ENCODE assay signal across 13 cellular contexts in the genomic region with DNA sequence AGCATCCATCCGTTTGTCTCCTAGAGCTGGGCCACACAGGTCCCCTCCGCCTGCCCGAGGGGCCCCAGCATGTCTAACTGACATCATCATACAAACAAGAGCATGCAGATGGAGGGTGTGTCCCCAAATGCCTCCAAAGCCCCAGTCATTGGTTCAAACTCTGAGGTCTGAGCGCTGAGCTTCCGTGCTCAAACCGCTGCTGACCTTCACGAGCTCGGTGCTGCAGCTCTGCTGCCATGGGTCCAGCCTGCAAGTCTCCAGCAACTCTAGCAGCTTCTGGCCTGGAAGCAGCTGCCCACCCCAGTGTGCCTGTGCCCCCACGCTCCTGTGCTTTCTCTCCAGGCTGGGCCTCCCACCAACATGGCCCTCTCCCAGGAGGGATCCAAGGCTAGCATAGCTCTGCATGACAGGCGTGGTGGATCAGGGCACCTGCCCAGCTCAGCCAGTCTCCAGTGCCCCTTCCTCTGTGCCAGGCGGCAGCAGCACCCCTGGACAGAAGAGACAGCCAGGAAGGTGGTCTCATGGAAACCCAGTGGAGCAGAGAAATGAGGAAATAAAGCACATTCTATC.
DNase-seq lines count a peak whose midpoint lies in the region; ATAC-seq and TF ChIP-seq lines count a peak whose summit lies in the region.
"Had no signal": no experiment of that assay in that cellular context is flagged by ENCODE, and none has a peak within 500 bp of the region (broad histone marks: within the 10 kb centered on the region; RNA-seq: fewer than 3 reads in every experiment).

No MANE protein-coding gene starts in this region.

- H3K9me3 ChIP-seq in right atrium auricular region (no peaks in the 10 kb centered on the region), vagina (no peaks in the 10 kb centered on the region)
- H3K9me3 ChIP-seq: BLaER1 treated with 17β-estradiol and CSF1 and Interleukin-3, amounts not matched to agents 10 nM and 100 nM; HAP-1 had no signal

- peak; percentile 38 for DNase-seq in right atrium auricular region (ENCODE audit: low spot score)
- DNase-seq in left cardiac atrium = no peak
- DNase-seq in ecto neural progenitor cell (ENCODE audit: low spot score) = peak; percentile 41
- DNase-seq in osteocyte (ENCODE audit: extremely low spot score, unreplicated experiment) = peak; percentile 75
- peak; percentile 61 to 76 for DNase-seq in vagina (ENCODE audit: extremely low spot score in 2 of 2)
- DNase-seq in activated T-cell treated with anti-CD3 and anti-CD28 coated beads for 4 hours = no peak
- no peak for DNase-seq in SKM-1 treated with dmso at 0.1 percent for 144 hours (lab: John Stamatoyannopoulos, UW; ENCODE audit: unreplicated experiment)
- no peak for DNase-seq in H7
- DNase-seq: 8988T; CD4-positive, CD25-positive, alpha-beta regulatory T cell; GM23248 had no signal

- intact Hi-C loops in left cardiac atrium (cut with DNase I) = no loop called here
- intact Hi-C loops in vagina (cut with DNase I) = no loop called here

- H3K27ac ChIP-seq in right atrium auricular region (no peak overlapping the region), vagina (no peak overlapping the region)
- H3K27ac ChIP-seq: BLaER1 treated with 17β-estradiol and CSF1 and Interleukin-3, amounts not matched to agents 10 nM and 100 nM; GM23248 had no signal

- no peak overlapping the region for H3K4me3 ChIP-seq in right atrium auricular region
- H3K4me3 ChIP-seq in vagina = no peak overlapping the region
- H3K4me3 ChIP-seq in H7 (ENCODE audit: insufficient read depth, low read depth, low read length) = no peak overlapping the region
- H3K4me3 ChIP-seq: BLaER1 treated with 17β-estradiol and CSF1 and Interleukin-3, amounts not matched to agents 10 nM and 100 nM; GM23248; HAP-1 had no signal

- no peaks in the 10 kb centered on the region for H3K36me3 Mint-ChIP-seq in osteocyte (ENCODE audit: unreplicated experiment)
- H3K36me3 Mint-ChIP-seq: CD4-positive, CD25-positive, alpha-beta regulatory T cell had no signal

- no peaks in the 10 kb centered on the region for H3K4me1 Mint-ChIP-seq in osteocyte (ENCODE audit: unreplicated experiment)
- H3K4me1 Mint-ChIP-seq: CD4-positive, CD25-positive, alpha-beta regulatory T cell had no signal

- ATAC-seq in left cardiac atrium = no peak

- H3K36me3 ChIP-seq in right atrium auricular region = no peaks in the 10 kb centered on the region
- no peaks in the 10 kb centered on the region for H3K36me3 ChIP-seq in vagina
- H3K36me3 ChIP-seq in H7 (replicated peaks; ENCODE audit: control insufficient read depth, insufficient read depth, low read length) = no peaks in the 10 kb centered on the region
- H3K36me3 ChIP-seq: BLaER1 treated with 17β-estradiol and CSF1 and Interleukin-3, amounts not matched to agents 10 nM and 100 nM; HAP-1 had no signal

- H3K4me1 ChIP-seq in right atrium auricular region (no peaks in the 10 kb centered on the region), vagina (no peaks in the 10 kb centered on the region)
- H3K4me1 ChIP-seq: HAP-1 had no signal

- no peaks in the 10 kb centered on the region for H3K9me3 Mint-ChIP-seq in osteocyte (ENCODE audit: unreplicated experiment)

- H3K27me3 ChIP-seq in right atrium auricular region (no peaks in the 10 kb centered on the region), vagina (no peaks in the 10 kb centered on the region), H7 (ENCODE audit: control insufficient read depth, insufficient read depth, low read length) (no peaks in the 10 kb centered on the region)
- H3K27me3 ChIP-seq: BLaER1 treated with 17β-estradiol and CSF1 and Interleukin-3, amounts not matched to agents 10 nM and 100 nM had no signal

- no peak for TF ChIP-seq POLR2A in vagina (IDR thresholded peaks at IDR 0.05)

- no peak overlapping the region for H3K27ac Mint-ChIP-seq in osteocyte (ENCODE audit: unreplicated experiment)
- H3K27ac Mint-ChIP-seq: CD4-positive, CD25-positive, alpha-beta regulatory T cell had no signal

- TF ChIP-seq CTCF in right atrium auricular region (IDR thresholded peaks at IDR 0.05) (no peak), osteocyte (IDR thresholded peaks at IDR 0.05) (no peak), vagina (IDR thresholded peaks at IDR 0.05) (no peak)

- no peak overlapping the region for H3K4me3 Mint-ChIP-seq in osteocyte (ENCODE audit: unreplicated experiment)
- H3K4me3 Mint-ChIP-seq: CD4-positive, CD25-positive, alpha-beta regulatory T cell had no signal

- H3K27me3 Mint-ChIP-seq in osteocyte (ENCODE audit: unreplicated experiment) = peaks cover 45% of the 10 kb centered on the region

Comparison
In these comparisons a context has a peak if more than half of its experiments do, and no peak if none do; other contexts are left out.
1. DNase-seq: peak in right atrium auricular region (single experiment), ecto neural progenitor cell (single experiment), osteocyte (single experiment) and vagina (2 of 2); none in left cardiac atrium (single experiment), activated T-cell treated with anti-CD3 and anti-CD28 coated beads for 4 hours (single experiment), SKM-1 treated with dmso at 0.1 percent for 144 hours (single experiment) and H7 (single experiment).